In genomic region chr19:48489608-48490216, GRCh38 we compare ENCODE assay signal across 1 cellular context.
TF ChIP-seq lines count a peak whose summit lies in the region.

No MANE protein-coding gene starts in this region.

TF ChIP-seq in HCT116, 20 proteins besides CTCF, POLR2A, EP300 and RAD21:
- TF ChIP-seq POLR2AphosphoS5 (IDR thresholded peaks at IDR 0.05; ENCODE audit: low read depth, low read length) (peak; percentile 37; the same call in 1 of the 2 replicates), SIN3A (IDR thresholded peaks at IDR 0.05; ENCODE audit: low read depth) (no peak)
TF ChIP-seq in HCT116: peak in this region for 1.
